Comparison of ENCODE assay signal across 8 cellular contexts in the genomic region with DNA sequence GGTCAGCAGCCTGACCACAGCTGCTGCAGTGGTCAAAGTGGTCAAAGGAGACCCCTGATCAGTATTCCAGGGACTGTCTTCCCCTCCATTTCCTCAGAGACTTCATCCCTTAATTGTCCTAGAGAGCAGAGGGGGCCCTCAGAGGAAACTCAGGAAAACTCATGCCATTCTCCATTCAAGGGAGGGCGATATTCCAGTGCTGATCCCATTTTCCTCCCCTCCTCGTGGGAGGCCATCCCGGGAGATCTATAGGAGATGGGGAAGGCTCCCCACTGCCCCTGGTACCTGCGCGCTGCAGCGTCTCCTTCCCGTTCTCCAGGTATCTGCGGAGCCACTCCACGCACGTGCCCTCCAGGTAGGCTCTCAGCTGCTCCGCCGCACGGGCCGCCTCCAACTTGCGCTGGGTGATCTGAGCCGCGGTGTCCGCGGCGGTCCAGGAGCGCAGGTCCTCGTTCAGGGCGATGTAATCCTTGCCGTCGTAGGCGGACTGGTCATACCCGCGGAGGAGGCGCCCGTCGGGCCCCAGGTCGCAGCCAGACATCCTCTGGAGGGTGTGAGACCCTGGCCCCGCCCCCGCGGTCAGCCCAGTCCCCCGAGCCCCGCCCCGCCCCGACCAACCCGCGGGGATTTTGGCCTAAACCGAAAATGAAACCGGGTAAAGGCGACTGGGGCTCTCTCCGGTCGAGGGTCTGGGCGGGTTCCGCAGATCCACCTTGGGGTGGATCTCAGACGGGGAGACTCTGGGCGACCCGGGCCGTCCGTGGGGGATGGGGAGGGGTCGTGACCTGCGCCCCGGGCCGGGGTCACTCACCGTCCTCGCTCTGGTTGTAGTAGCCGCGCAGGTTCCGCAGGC. TPM values are rescaled to one million over a fixed set of nuclear protein-coding genes. Genes with fewer than 3 reads are reported as not detected.
DNase-seq lines count a peak whose midpoint lies in the region; ATAC-seq, FAIRE-seq and TF ChIP-seq lines count a peak whose summit lies in the region.

No MANE protein-coding gene starts in this region.

- H3K27me3 ChIP-seq in DOHH2 (ENCODE audit: control insufficient read depth, low read length) (no peaks in the 10 kb centered on the region), HAP-1 (ENCODE audit: low read depth) (no peaks in the 10 kb centered on the region), Peyer's patch (no peaks in the 10 kb centered on the region), ascending aorta (no peaks in the 10 kb centered on the region), iPS DF 6.9 (ENCODE audit: control insufficient read depth, insufficient read depth, low read length) (no peaks in the 10 kb centered on the region)

- H3K9me3 ChIP-seq in DOHH2 (ENCODE audit: control insufficient read depth, insufficient read depth, low read length) (no peaks in the 10 kb centered on the region), HAP-1 (no peaks in the 10 kb centered on the region), Peyer's patch (no peaks in the 10 kb centered on the region), ascending aorta (no peaks in the 10 kb centered on the region), iPS DF 6.9 (ENCODE audit: control insufficient read depth, insufficient read depth, low read length) (no peaks in the 10 kb centered on the region)

- peak overlapping the region; percentile 55 for H3K27ac ChIP-seq in DOHH2 (ENCODE audit: low read depth, low read length)
- peak overlapping the region; percentile 79 to 100 (median 98) for H3K27ac ChIP-seq in Peyer's patch
- H3K27ac ChIP-seq in ascending aorta = peak overlapping the region; percentile 83 to 99
- no peak overlapping the region for H3K27ac ChIP-seq in iPS DF 6.9 (ENCODE audit: low read length)
- peak overlapping the region; percentile 82 to 100 (median 98) for H3K27ac ChIP-seq in skin epidermis

- H4K20me1 ChIP-seq in DOHH2 (ENCODE audit: control insufficient read depth, insufficient read depth, low read depth, low read length) = peaks cover 8% of the 10 kb centered on the region; the same call in 1 of the 2 replicates

- peaks cover 43% of the 10 kb centered on the region for H3K4me1 ChIP-seq in DOHH2 (ENCODE audit: control insufficient read depth, low read length)
- H3K4me1 ChIP-seq in HAP-1 = no peaks in the 10 kb centered on the region; the same call in 1 of the 2 replicates
- no peaks in the 10 kb centered on the region for H3K4me1 ChIP-seq in Peyer's patch
- H3K4me1 ChIP-seq in ascending aorta = peaks cover 0 to 2% of the 10 kb centered on the region in 2 donors
- H3K4me1 ChIP-seq in iPS DF 6.9 (ENCODE audit: control insufficient read depth, insufficient read depth, low read length) = no peaks in the 10 kb centered on the region; the same call in 1 of the 2 replicates

- intact Hi-C loops in ascending aorta (cut with DNase I) = loop anchor here (5.0 kb wide), 2 partner anchors 134 to 944 kb away; partner anchors contain the start of genes PSORS1C2 and TRIM39

- H3K4me2 ChIP-seq in DOHH2 (ENCODE audit: low read length) = peak overlapping the region; percentile 62

- TF ChIP-seq CTCF in DOHH2 (IDR thresholded peaks at IDR 0.05; ENCODE audit: low read depth, low read length, poor library complexity, severe bottlenecking) = no peak
- TF ChIP-seq CTCF in Peyer's patch (IDR thresholded peaks at IDR 0.05) = no peak
- TF ChIP-seq CTCF in ascending aorta (IDR thresholded peaks at IDR 0.05) = no peak
- TF ChIP-seq CTCF in D721Med (IDR thresholded peaks at IDR 0.05; ENCODE audit: insufficient read depth, missing control alignments) = no peak

- no CpG with 5 or more reads among the region's 62 CpGs for whole genome bisulfite sequencing in iPS DF 6.9 (ENCODE audit: insufficient coverage, insufficient read length)

- no peak for FAIRE-seq in D721Med (lab: Jason Lieb, UNC)

- TF ChIP-seq POLR2A in Peyer's patch (IDR thresholded peaks at IDR 0.05) = peak in 1 of 2 donors; percentile 4

- peaks cover 17% of the 10 kb centered on the region for H3K79me2 ChIP-seq in DOHH2 (ENCODE audit: control insufficient read depth, low read length)

- H3K9me2 ChIP-seq in DOHH2 (replicated peaks; ENCODE audit: control insufficient read depth, low read length) = no peaks in the 10 kb centered on the region

- H3K36me3 ChIP-seq in DOHH2 (ENCODE audit: control insufficient read depth, low read length) = peaks cover 34% of the 10 kb centered on the region
- H3K36me3 ChIP-seq in HAP-1 (replicated peaks) = no peaks in the 10 kb centered on the region
- H3K36me3 ChIP-seq in Peyer's patch = peaks cover 0 to 7% (median 0%) of the 10 kb centered on the region in 3 donors
- H3K36me3 ChIP-seq in ascending aorta = peaks cover 0 to 17% of the 10 kb centered on the region in 2 donors
- peaks cover 5% of the 10 kb centered on the region; the same call in 1 of the 2 replicates for H3K36me3 ChIP-seq in iPS DF 6.9 (ENCODE audit: control insufficient read depth, insufficient read depth, low read length)

- no peak for ATAC-seq in HG02981 (IDR thresholded peaks at IDR 0.05; ENCODE audit: unreplicated experiment)

- DNase-seq in HAP-1 (ENCODE audit: low spot score in 2 of 2) = peak in 1 of 2 experiments; percentile 60
- peak; percentile 75 to 93 (median 79) for DNase-seq in Peyer's patch
- DNase-seq in ascending aorta (ENCODE audit: low spot score in 2 of 2) = peak in 1 of 2 donors; percentile 89
- DNase-seq in iPS DF 6.9 (ENCODE audit: low read depth, low spot score) = no peak
- no peak for DNase-seq in D721Med (ENCODE audit: insufficient read length, low spot score)

- 0 out of 2 replicates have a peak, but pooled peaks cover 3% of the 10 kb centered on the region for H3F3A ChIP-seq in DOHH2 (ENCODE audit: control insufficient read depth, insufficient read depth)

- in situ Hi-C loops in HAP-1 (cut with MboI; ENCODE audit: low sequenced_read_pairs) = loop anchor here (5.0 kb wide), 1 partner anchor 86 kb away; the partner anchor contains the start of gene HLA-B

- H3K4me3 ChIP-seq in DOHH2 (ENCODE audit: low read length) = peak overlapping the region; percentile 94
- H3K4me3 ChIP-seq in HAP-1 = peak overlapping the region; percentile 33; the same call in 1 of the 2 replicates
- peak overlapping the region; percentile 48 to 93 (median 86) for H3K4me3 ChIP-seq in Peyer's patch
- peak overlapping the region; percentile 68 to 71 for H3K4me3 ChIP-seq in ascending aorta
- H3K4me3 ChIP-seq in iPS DF 6.9 (ENCODE audit: low read length) = peak overlapping the region; percentile 97; the same call in 1 of the 2 replicates
- peak overlapping the region; percentile 59 to 99 (median 84) for H3K4me3 ChIP-seq in skin epidermis

RNA-seq across cellular contexts. Expression of gene HLA-C, which starts 0.9 kb away (rescaled TPM):
- total RNA-seq in Peyer's patch (1,000 to 10,000 TPM in 2 of 4 donors, 100 to 1,000 TPM in 2; 144 to 1,614 (median 839) TPM), ascending aorta (921 TPM)

Comparison
In these comparisons a context has a peak if more than half of its experiments do, and no peak if none do; other contexts are left out.
1. H3K4me3 ChIP-seq: peak in every context shown above with its lines; median percentile 97 in iPS DF 6.9; 94 in DOHH2; 86 in Peyer's patch; 84 in skin epidermis; 70 in ascending aorta; 33 in HAP-1.
2. DNase-seq: peak in Peyer's patch (3 of 3); none in iPS DF 6.9 (single experiment) and D721Med (single experiment).